In the genomic region with DNA sequence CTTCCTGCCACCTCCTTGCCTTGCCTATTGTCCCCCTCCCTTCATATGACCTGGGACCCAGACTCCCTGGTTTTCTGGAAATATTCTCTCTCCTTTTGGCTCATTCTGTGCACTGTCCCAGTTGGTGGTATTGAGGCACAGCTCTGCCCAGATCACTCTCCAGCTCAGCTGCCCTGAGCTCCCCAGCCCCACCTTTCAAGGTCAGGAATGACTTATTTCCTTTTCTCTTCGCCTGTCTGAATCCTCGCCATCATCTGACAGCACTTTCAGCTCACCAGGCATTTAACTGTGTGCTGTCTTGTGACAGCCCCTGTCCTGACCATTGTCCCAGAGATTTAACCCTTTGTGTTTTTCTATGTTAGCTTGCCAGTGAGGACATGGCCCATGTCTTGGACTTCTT, we compare ENCODE assay signal across 34 cellular contexts. TPM values are rescaled to one million over a fixed set of nuclear protein-coding genes. Genes with fewer than 3 reads are reported as not detected.
DNase-seq lines count a peak whose midpoint lies in the region; ATAC-seq, FAIRE-seq and TF ChIP-seq lines count a peak whose summit lies in the region.
"Had no signal": no experiment of that assay in that cellular context is flagged by ENCODE, and none has a peak within 500 bp of the region (broad histone marks: within the 10 kb centered on the region; RNA-seq: fewer than 3 reads in every experiment).

No MANE protein-coding gene starts in this region.

- in situ Hi-C loops in ACHN (cut with HindIII; ENCODE audit: low pct_ligation_motif_present, low pct_unique_long_range_greater_than_20kb, low sequenced_read_pairs) (no loop called here), GM13977 (cut with MboI; ENCODE audit: low pct_unique_long_range_greater_than_20kb, low sequenced_read_pairs, unreplicated experiment) (no loop called here)

- H3K27me3 ChIP-seq in WERI-Rb-1 (ENCODE audit: insufficient read depth, low read depth, severe bottlenecking) (no peaks in the 10 kb centered on the region), endothelial cell of umbilical vein (ENCODE audit: control insufficient read depth in 2 of 2, insufficient read depth in 2 of 2, low read length in 2 of 2) (no peaks in the 10 kb centered on the region)
- H3K27me3 ChIP-seq: esophagus muscularis mucosa, heart right ventricle, stomach, thyroid gland had no signal

- DNase-seq in HTR-8/SVneo (ENCODE audit: insufficient read length, low spot score) (no peak), WERI-Rb-1 (no peak), endothelial cell of umbilical vein (ENCODE audit: low read depth, low spot score) (peak; percentile 26), ACHN (no peak), GM13977 (ENCODE audit: low spot score) (no peak), type B pancreatic cell (ENCODE audit: extremely low spot score, unreplicated experiment) (no peak)
- DNase-seq: activated CD4-positive, alpha-beta T cell treated with anti-CD3 and anti-CD28 coated beads for 4 hours; activated effector memory CD4-positive, alpha-beta T cell treated with anti-CD3 and anti-CD28 coated beads, Interleukin-2, amount 50 U/mL, for 16 hours; activated naive CD8-positive, alpha-beta T cell treated with anti-CD3 and anti-CD28 coated beads for 36 hours; aorta; central memory CD4-positive, alpha-beta T cell; GF-D8; heart right ventricle; Kasumi-1; lower lobe of right lung; MV-4-11; naive thymus-derived CD8-positive, alpha-beta T cell; NCI-H1436; NCI-H2081; NCI-H526 treated with DMSO at 0.1 percent for 48 hours; NK-92 treated with Interleukin-12 subunit alpha and Interleukin-12 subunit beta, amount 100 ng/mL, for 24 hours; occipital lobe; PC-9; SHP77; stimulated activated CD4-positive, alpha-beta T cell treated with anti-CD3 and anti-CD28 coated beads, Interleukin-4, amount 100 ng/mL, for 1 hour; stomach; thyroid gland had no signal

- no peak for TF ChIP-seq CTCF in WERI-Rb-1 (IDR thresholded peaks at IDR 0.05; ENCODE audit: low read depth, low read length)
- TF ChIP-seq CTCF in endothelial cell of umbilical vein (IDR thresholded peaks at IDR 0.05; ENCODE audit: extremely low read depth in 1 of 2, insufficient read depth in 1 of 2, low read depth in 1 of 2, low read length in 2 of 2): no peak
- TF ChIP-seq CTCF in GM13977 (IDR thresholded peaks at IDR 0.05; ENCODE audit: extremely low read depth, insufficient read depth, missing control alignments): no peak
- no peak for TF ChIP-seq CTCF in type B pancreatic cell (conservative IDR thresholded peaks at IDR 0.05)

- POLR2A ChIA-PET in endothelial cell of umbilical vein (lab: Charles Lee): no interaction called here

- no peaks in the 10 kb centered on the region for H3K9me1 ChIP-seq in endothelial cell of umbilical vein (replicated peaks; ENCODE audit: control insufficient read depth, extremely low read depth, insufficient read depth, low read length)

- TF ChIP-seq POLR2A in endothelial cell of umbilical vein (IDR thresholded peaks at IDR 0.05; ENCODE audit: low read depth, low read length): no peak

- H2AFZ ChIP-seq in endothelial cell of umbilical vein (ENCODE audit: low read depth, low read length): no peak overlapping the region
- H2AFZ ChIP-seq: PC-9 had no signal

- CTCF ChIA-PET in endothelial cell of umbilical vein (lab: Charles Lee): interaction anchor here (1.1 to 4.4 kb wide), 4 partner anchors 16 to 232 kb away, joined by 3 to 24 read pairs (median 4); no protein-coding TSS in a partner anchor

- no peak overlapping the region for H3K4me3 Mint-ChIP-seq in type B pancreatic cell
- H3K4me3 Mint-ChIP-seq: activated naive CD8-positive, alpha-beta T cell treated with anti-CD3 and anti-CD28 coated beads for 36 hours; CD14-positive monocyte; dendritic cell treated with granulocyte-macrophage colony-stimulating factor and Interleukin-4, amounts not matched to agents 40 ng/mL and 50 ng/mL, for 4 days; naive thymus-derived CD8-positive, alpha-beta T cell had no signal

- H3K4me3 ChIP-seq in WERI-Rb-1 (ENCODE audit: low read depth, low read length): no peak overlapping the region
- H3K4me3 ChIP-seq in endothelial cell of umbilical vein (replicated peaks in 1 of 3; ENCODE audit: insufficient read depth in 1 of 3, low read depth in 1 of 3, low read length in 3 of 3): no peak overlapping the region
- H3K4me3 ChIP-seq: esophagus muscularis mucosa, heart right ventricle, lower lobe of right lung, PC-9, prostate gland, stomach, thyroid gland had no signal

- no peaks in the 10 kb centered on the region for H3K9me3 Mint-ChIP-seq in type B pancreatic cell
- H3K9me3 Mint-ChIP-seq: activated naive CD8-positive, alpha-beta T cell treated with anti-CD3 and anti-CD28 coated beads for 36 hours; CD14-positive monocyte; dendritic cell treated with granulocyte-macrophage colony-stimulating factor and Interleukin-4, amounts not matched to agents 40 ng/mL and 50 ng/mL, for 4 days; naive thymus-derived CD8-positive, alpha-beta T cell had no signal

- H3K79me2 ChIP-seq in endothelial cell of umbilical vein (ENCODE audit: control insufficient read depth, insufficient read depth, low read length): no peaks in the 10 kb centered on the region

- H4K20me1 ChIP-seq in endothelial cell of umbilical vein (replicated peaks; ENCODE audit: control insufficient read depth, extremely low read depth, insufficient read depth, low read length): no peaks in the 10 kb centered on the region

- FAIRE-seq in HTR-8/SVneo (lab: Jason Lieb, UNC) (peak; percentile 92), endothelial cell of umbilical vein (lab: Jason Lieb, UNC) (peak; percentile 87)
- FAIRE-seq: frontal cortex, H1 had no signal

- H3K9ac ChIP-seq in endothelial cell of umbilical vein (replicated peaks; ENCODE audit: extremely low read depth, insufficient read depth, low read length): no peak overlapping the region

- H3K27ac Mint-ChIP-seq in type B pancreatic cell: no peak overlapping the region
- H3K27ac Mint-ChIP-seq: activated naive CD8-positive, alpha-beta T cell treated with anti-CD3 and anti-CD28 coated beads for 36 hours; CD14-positive monocyte; dendritic cell treated with granulocyte-macrophage colony-stimulating factor and Interleukin-4, amounts not matched to agents 40 ng/mL and 50 ng/mL, for 4 days had no signal

- no TSS peak for BruUV-seq in endothelial cell of umbilical vein (replicated peaks; lab: Mats Ljungman, UMichigan)

- peaks cover 63% of the 10 kb centered on the region for H3K36me3 ChIP-seq in WERI-Rb-1
- no peaks in the 10 kb centered on the region for H3K36me3 ChIP-seq in endothelial cell of umbilical vein (ENCODE audit: control insufficient read depth in 2 of 2, extremely low read depth in 1 of 2, insufficient read depth in 2 of 2, low read length in 2 of 2)
- H3K36me3 ChIP-seq: esophagus muscularis mucosa, heart right ventricle, lower lobe of right lung, prostate gland, stomach, thyroid gland had no signal

- H3K36me3 Mint-ChIP-seq in type B pancreatic cell: no peaks in the 10 kb centered on the region
- H3K36me3 Mint-ChIP-seq: CD14-positive monocyte had no signal

- ATAC-seq in GM18519 (IDR thresholded peaks at IDR 0.05; ENCODE audit: low FRiP score, unreplicated experiment): no peak
- ATAC-seq: lower lobe of right lung; naive thymus-derived CD8-positive, alpha-beta T cell had no signal

- peaks cover 6% of the 10 kb centered on the region for H3K4me1 Mint-ChIP-seq in type B pancreatic cell (ENCODE audit: unreplicated experiment)
- H3K4me1 Mint-ChIP-seq: CD14-positive monocyte had no signal

- H3K27ac ChIP-seq in WERI-Rb-1: peak overlapping the region; percentile 94
- H3K27ac ChIP-seq in endothelial cell of umbilical vein (ENCODE audit: insufficient read depth, low read depth, low read length): no peak overlapping the region
- H3K27ac ChIP-seq: esophagus muscularis mucosa, heart right ventricle, lower lobe of right lung, PC-9, prostate gland, stomach, thyroid gland had no signal

- dilution Hi-C loops in endothelial cell of umbilical vein (cut with MboI; ENCODE audit: extremely low pct_ligation_motif_present, low sequenced_read_pairs): no loop called here

- H3K9me3 ChIP-seq in WERI-Rb-1 (ENCODE audit: severe bottlenecking): peaks cover 2% of the 10 kb centered on the region
- no peaks in the 10 kb centered on the region for H3K9me3 ChIP-seq in endothelial cell of umbilical vein (replicated peaks; ENCODE audit: control insufficient read depth, insufficient read depth, low read length)
- H3K9me3 ChIP-seq: esophagus muscularis mucosa, heart right ventricle, lower lobe of right lung, prostate gland, stomach, thyroid gland had no signal

- H3K4me2 ChIP-seq in endothelial cell of umbilical vein (ENCODE audit: insufficient read depth, low read length): no peak overlapping the region
- H3K4me2 ChIP-seq: PC-9 had no signal

- intact Hi-C loops in endothelial cell of umbilical vein (cut with micrococcal nuclease): no loop called here

- peaks cover 25% of the 10 kb centered on the region for H3K4me1 ChIP-seq in endothelial cell of umbilical vein (ENCODE audit: control insufficient read depth, extremely low read depth, insufficient read depth, low read length)
- H3K4me1 ChIP-seq: lower lobe of right lung, prostate gland, stomach, thyroid gland had no signal

- no peaks in the 10 kb centered on the region for H3K27me3 Mint-ChIP-seq in type B pancreatic cell
- H3K27me3 Mint-ChIP-seq: activated naive CD8-positive, alpha-beta T cell treated with anti-CD3 and anti-CD28 coated beads for 36 hours; naive thymus-derived CD8-positive, alpha-beta T cell had no signal

TF ChIP-seq in endothelial cell of umbilical vein, 7 proteins besides CTCF, POLR2A, EP300 and RAD21:
- TF ChIP-seq FOS (IDR thresholded peaks at IDR 0.05; ENCODE audit: borderline replicate concordance, insufficient read depth, low read length) (peak; percentile 42), POLR2AphosphoS5 (IDR thresholded peaks at IDR 0.05; ENCODE audit: insufficient read depth, low read depth, low read length) (no peak)

RNA-seq across cellular contexts. Expression of gene KCNK12, which starts 34.8 kb away (rescaled TPM):
- total RNA-seq in endothelial cell of umbilical vein (not detected in 2 replicates), type B pancreatic cell (ENCODE audit: low replicate concordance) (0.53 and 1.5 TPM in 2 replicates)
- 0.05 TPM in 1 of 2 replicates, not detected in the other for polyA plus RNA-seq in endothelial cell of umbilical vein
- not detected in 2 replicates for polyA plus RNA-seq in endothelial cell of umbilical vein (2011; cell fraction: cytosol; rRNA removed)
- polyA plus RNA-seq in endothelial cell of umbilical vein (2011; cell fraction: nucleus; rRNA removed): not detected in 2 replicates
- polyA plus RNA-seq in endothelial cell of umbilical vein (2012): 0.03 and 0.04 TPM in 2 replicates
- not detected in 2 replicates for polyA minus RNA-seq in endothelial cell of umbilical vein
- polyA minus RNA-seq in endothelial cell of umbilical vein (2011; cell fraction: cytosol; rRNA and poly(A)+ RNA removed): not detected
- polyA minus RNA-seq in endothelial cell of umbilical vein (2011; cell fraction: nucleus; rRNA and poly(A)+ RNA removed): not detected in 2 replicates
- total RNA-seq: lower lobe of right lung, PC-9 had no signal
- polyA plus RNA-seq: aorta, CD14-positive monocyte had no signal
